In the genomic region with DNA sequence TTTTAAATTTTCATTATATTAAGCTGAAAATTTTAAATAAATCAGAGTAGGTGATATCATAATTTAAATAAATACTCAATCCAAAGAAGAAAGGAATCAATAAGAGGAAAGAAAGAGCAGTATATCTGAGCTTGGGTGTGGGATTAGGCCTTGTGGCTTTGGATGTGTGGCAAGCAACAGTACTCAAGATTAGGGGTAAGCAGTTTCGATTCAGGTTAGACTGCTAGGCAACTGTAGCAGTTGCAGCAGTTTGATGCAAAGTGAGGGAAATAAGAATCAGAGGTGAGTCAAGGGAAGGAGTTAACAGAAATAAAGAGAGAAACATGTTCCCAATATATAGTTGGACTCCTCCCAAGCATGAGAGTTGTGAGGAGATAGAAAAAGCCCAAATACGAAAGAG, we compare ENCODE assay signal across 25 cellular contexts.
"Had no signal": no experiment of that assay in that cellular context is flagged by ENCODE, and none has a peak within 500 bp of the region (broad histone marks: within the 10 kb centered on the region; RNA-seq: fewer than 3 reads in every experiment).

No MANE protein-coding gene starts in this region.

- H3K4me1 ChIP-seq: stomach, suprapubic skin, testis, thyroid gland, tibial artery, tibial nerve, transverse colon, upper lobe of left lung, upper lobe of right lung, uterus, vagina had no signal

- H3K27me3 ChIP-seq: stomach, suprapubic skin, testis, thyroid gland, tibial artery, tibial nerve, transverse colon, upper lobe of left lung, upper lobe of right lung, uterus, vagina had no signal

- DNase-seq: stimulated activated CD4-positive, alpha-beta T cell treated with anti-CD3 and anti-CD28 coated beads, Interleukin-2, amount 100 ng/mL, for 48 hours; stimulated activated CD4-positive, alpha-beta T cell treated with anti-CD3 and anti-CD28 coated beads, Interleukin-4, amount 100 ng/mL, for 1 hour; stimulated activated CD4-positive, alpha-beta T cell treated with anti-CD3 and anti-CD28 coated beads, Interleukin-4, amount 100 ng/mL, for 24 hours; stimulated activated CD4-positive, alpha-beta T cell treated with anti-CD3 and anti-CD28 coated beads, Interleukin-4, amount 100 ng/mL, for 4 hours; stimulated activated CD8-positive, alpha-beta memory T cell treated with anti-CD3 and anti-CD28 coated beads, Interleukin-4, amount 100 ng/mL, for 48 hours; stimulated activated naive B cell treated with anti-CD40 and anti-IgM and Interleukin-4, amounts not matched to agents 10 μg/mL and 1 μg/mL and 100 μg/mL, for 72 hours; stimulated activated naive CD4-positive, alpha-beta T cell; stimulated activated naive CD4-positive, alpha-beta T cell treated with Interleukin-2 at 50 U/mL for 16 hours; stimulated activated naive CD8-positive, alpha-beta T cell treated with anti-CD3 and anti-CD28 coated beads, Interleukin-15, amount 100 ng/mL, for 72 hours; stimulated activated naive CD8-positive, alpha-beta T cell treated with anti-CD3 and anti-CD28 coated beads, Interleukin-15, Interleukin-2, amounts not matched to agents 100 U/mL and 50 U/mL, for 24 hours; stomach; substantia nigra; testis; thyroid gland; tibial artery; transverse colon; upper lobe of left lung; upper lobe of right lung; uterus had no signal

- ATAC-seq: stimulated activated effector memory CD8-positive, alpha-beta T cell treated with anti-CD3 and anti-CD28 coated beads, Interleukin-12 subunit alpha, Interleukin-12 subunit beta, amount 100 ng/mL, for 72 hours; stimulated activated memory B cell treated with anti-CD40 and anti-IgM and Interleukin-4, amounts not matched to agents 10 μg/mL and 1 μg/mL and 100 μg/mL, for 72 hours; stimulated activated naive B cell treated with anti-CD40 and anti-IgM and Interleukin-4, amounts not matched to agents 10 μg/mL and 1 μg/mL and 100 μg/mL, for 72 hours; stimulated activated naive CD8-positive, alpha-beta T cell treated with anti-CD3 and anti-CD28 coated beads, Interleukin-15, amount 100 ng/mL, for 72 hours; stimulated activated naive CD8-positive, alpha-beta T cell treated with anti-CD3 and anti-CD28 coated beads, Interleukin-15, Interleukin-2, amounts not matched to agents 100 U/mL and 50 U/mL, for 24 hours; upper lobe of right lung had no signal

- H3K36me3 ChIP-seq: stomach, suprapubic skin, thoracic aorta, thyroid gland, tibial artery, tibial nerve, transverse colon, upper lobe of left lung, upper lobe of right lung, uterus, vagina had no signal

- H3K9me3 ChIP-seq: stomach, suprapubic skin, testis, thoracic aorta, thyroid gland, tibial artery, tibial nerve, transverse colon, upper lobe of left lung, upper lobe of right lung, uterus, vagina had no signal

- H3K27ac ChIP-seq: stomach, suprapubic skin, testis, thoracic aorta, thyroid gland, tibial artery, tibial nerve, transverse colon, upper lobe of left lung, upper lobe of right lung, uterus, vagina had no signal

- H3K4me3 ChIP-seq: stomach, suprapubic skin, testis, thoracic aorta, thyroid gland, tibial artery, tibial nerve, transverse colon, upper lobe of left lung, upper lobe of right lung, uterus, vagina had no signal
